Comparison of ENCODE assay signal across 8 cellular contexts in the genomic region with DNA sequence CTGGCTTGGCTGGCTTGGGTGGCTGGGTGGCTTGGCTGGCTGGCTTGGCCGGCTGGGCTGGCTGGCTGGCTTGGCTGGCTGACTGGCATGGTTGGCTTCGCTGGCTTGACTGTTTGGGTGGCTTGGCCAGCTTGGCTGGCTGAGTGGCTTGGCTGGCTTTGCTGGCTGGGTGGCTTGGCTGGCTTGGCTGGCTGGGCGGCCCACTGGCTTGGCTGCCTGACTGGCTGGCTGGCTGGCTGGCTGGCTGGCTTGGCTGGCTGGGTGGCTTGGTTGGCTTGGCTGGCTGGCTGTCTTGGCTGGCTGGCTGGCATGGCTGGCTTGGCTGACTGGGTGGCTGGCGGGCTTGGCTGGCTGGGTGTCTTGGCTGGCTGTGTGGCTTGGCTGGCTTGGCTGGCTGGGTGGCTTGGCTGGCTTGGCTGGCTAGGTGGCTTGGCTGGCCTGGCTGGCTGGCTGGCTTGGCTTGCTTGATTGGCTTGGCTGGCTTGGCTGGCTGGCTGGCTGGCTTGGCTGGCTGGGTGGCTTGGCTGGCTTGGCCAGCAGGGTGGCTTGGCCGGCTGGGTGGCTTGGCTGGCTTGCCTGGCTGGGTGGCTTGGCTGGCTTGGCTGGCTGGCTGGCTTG.
A peak's percentile ranks its signal among the peaks of the same experiment; 100 is the strongest.
DNase-seq lines count a peak whose midpoint lies in the region; ATAC-seq and TF ChIP-seq lines count a peak whose summit lies in the region.
"Not testable (repeated sequence)": the region's sequence is repeated elsewhere in the genome, so short reads cannot be mapped to it uniquely, and the experiment has no call there.

No MANE protein-coding gene starts in this region.

- not testable (repeated sequence) for H3K4me3 ChIP-seq in CD8-positive, alpha-beta T cell (ENCODE audit: low read depth, low read length); breast epithelium; transverse colon

- not testable (repeated sequence) for H3K4me1 Mint-ChIP-seq in CD8-positive, alpha-beta T cell (ENCODE audit: low read depth); activated CD4-positive, alpha-beta T cell treated with anti-CD3 and anti-CD28 coated beads for 36 hours

- WGBS in transverse colon (ENCODE audit: low coverage in 1 of 2), 2 donors = 56 to 61% methylated on average over 4 to 5 of the region's 5 CpGs

- intact Hi-C loops in CD8-positive, alpha-beta T cell (cut with DNase I, micrococcal nuclease); activated CD4-positive, alpha-beta T cell treated with anti-CD3 and anti-CD28 coated beads for 36 hours (cut with DNase I, micrococcal nuclease); breast epithelium (cut with DNase I; ENCODE audit: low total_unique reads); cardiac septum (cut with DNase I); sciatic nerve (cut with DNase I); transverse colon (cut with DNase I; ENCODE audit: low total_unique reads): not testable (repeated sequence)

- not testable (repeated sequence) for H3K27me3 ChIP-seq in CD8-positive, alpha-beta T cell (ENCODE audit: insufficient read depth, low read length); breast epithelium; transverse colon

- not testable (repeated sequence) for H3K4me1 ChIP-seq in CD8-positive, alpha-beta T cell (ENCODE audit: insufficient read depth, low read length); breast epithelium; transverse colon

- H3K4me3 Mint-ChIP-seq in CD8-positive, alpha-beta T cell; activated CD4-positive, alpha-beta T cell treated with anti-CD3 and anti-CD28 coated beads for 36 hours: not testable (repeated sequence)

- H3K27ac ChIP-seq in CD8-positive, alpha-beta T cell (ENCODE audit: low read depth, low read length); breast epithelium; transverse colon: not testable (repeated sequence)

- H3K27me3 Mint-ChIP-seq in CD8-positive, alpha-beta T cell (ENCODE audit: low read depth); activated CD4-positive, alpha-beta T cell treated with anti-CD3 and anti-CD28 coated beads for 36 hours: not testable (repeated sequence)

- in situ Hi-C loops in transverse colon (cut with MboI; ENCODE audit: low pct_ligation_motif_present in 1 of 4, low pct_unique_long_range_greater_than_20kb in 1 of 4, low sequenced_read_pairs in 3 of 4) = not testable (repeated sequence)

- not testable (repeated sequence) for H3K27ac Mint-ChIP-seq in CD8-positive, alpha-beta T cell; activated CD4-positive, alpha-beta T cell treated with anti-CD3 and anti-CD28 coated beads for 36 hours

- TF ChIP-seq POLR2A in breast epithelium (IDR thresholded peaks at IDR 0.05); transverse colon (IDR thresholded peaks at IDR 0.05): not testable (repeated sequence)

- TF ChIP-seq CTCF in CD8-positive, alpha-beta T cell (IDR thresholded peaks at IDR 0.05); breast epithelium (IDR thresholded peaks at IDR 0.05); transverse colon (IDR thresholded peaks at IDR 0.05): not testable (repeated sequence)

- H3K9me3 ChIP-seq in CD8-positive, alpha-beta T cell (ENCODE audit: low read length); breast epithelium; transverse colon: not testable (repeated sequence)

- not testable (repeated sequence) for H3K36me3 Mint-ChIP-seq in CD8-positive, alpha-beta T cell; activated CD4-positive, alpha-beta T cell treated with anti-CD3 and anti-CD28 coated beads for 36 hours (ENCODE audit: low read depth)

- H3K36me3 ChIP-seq in CD8-positive, alpha-beta T cell (ENCODE audit: insufficient read depth, low read length); breast epithelium; transverse colon: not testable (repeated sequence)

- not testable (repeated sequence) for ATAC-seq in CD8-positive, alpha-beta T cell; activated CD4-positive, alpha-beta T cell treated with anti-CD3 and anti-CD28 coated beads for 36 hours; sciatic nerve

- POLR2A ChIA-PET in CD8-positive, alpha-beta T cell (lab: Charles Lee); activated CD4-positive, alpha-beta T cell treated with anti-CD3 and anti-CD28 coated beads for 36 hours (lab: Charles Lee): not testable (repeated sequence)

- H3K9me3 Mint-ChIP-seq in CD8-positive, alpha-beta T cell; activated CD4-positive, alpha-beta T cell treated with anti-CD3 and anti-CD28 coated beads for 36 hours (ENCODE audit: low read depth): not testable (repeated sequence)

- TF ChIP-seq EP300 in transverse colon (IDR thresholded peaks at IDR 0.05; ENCODE audit: low read depth) = not testable (repeated sequence)

- CTCF ChIA-PET in CD8-positive, alpha-beta T cell (lab: Charles Lee); activated CD4-positive, alpha-beta T cell treated with anti-CD3 and anti-CD28 coated beads for 36 hours (lab: Charles Lee): not testable (repeated sequence)

- peak in 5 of 7 experiments; percentile 11 to 66 (median 21) for DNase-seq in CD8-positive, alpha-beta T cell
- DNase-seq in activated CD4-positive, alpha-beta T cell treated with anti-CD3 and anti-CD28 coated beads for 36 hours = peak; percentile 24
- peak; percentile 23 for DNase-seq in activated T-helper 1 cell treated with Interleukin-2 at 50 U/mL for 16 hours (ENCODE audit: low read depth)
- peak; percentile 35 to 90 for DNase-seq in breast epithelium (ENCODE audit: low spot score in 2 of 2)
- peak; percentile 95 for DNase-seq in cardiac septum (ENCODE audit: low spot score)
- DNase-seq in mesenteric fat pad (ENCODE audit: low spot score) = peak; percentile 97
- DNase-seq in sciatic nerve (ENCODE audit: low spot score) = peak; percentile 85
- DNase-seq in transverse colon = peak; percentile 11

Comparison
In these comparisons a context has a peak if more than half of its experiments do, and no peak if none do; other contexts are left out.
1. DNase-seq: peak in every context shown above with its lines; median percentile 97 in mesenteric fat pad; 95 in cardiac septum; 85 in sciatic nerve; 62 in breast epithelium; 24 in activated CD4-positive, alpha-beta T cell treated with anti-CD3 and anti-CD28 coated beads for 36 hours; 23 in activated T-helper 1 cell treated with Interleukin-2 at 50 U/mL for 16 hours; 21 in CD8-positive, alpha-beta T cell; 11 in transverse colon.